ENCODE assay signal across 27 cellular contexts in genomic region chr5:71838286-71838685, GRCh38.
"Had no signal": no experiment of that assay in that cellular context is flagged by ENCODE, and none has a peak within 500 bp of the region (broad histone marks: within the 10 kb centered on the region; RNA-seq: fewer than 3 reads in every experiment).

No MANE protein-coding gene starts in this region.

- H3K27me3 Mint-ChIP-seq: activated B cell treated with CpG ODN at 0.5 μM for 24 hours; activated CD8-positive, alpha-beta T cell treated with anti-CD3 and anti-CD28 coated beads for 36 hours had no signal

- H3K4me3 ChIP-seq: colonic mucosa, esophagus squamous epithelium, gastroesophageal sphincter, heart left ventricle had no signal

- ATAC-seq: activated CD8-positive, alpha-beta T cell treated with anti-CD3 and anti-CD28 coated beads for 36 hours; activated T-cell treated with anti-CD3 and anti-CD28 coated beads, Interleukin-2, amount 50 U/mL, for 4 hours; activated T-helper 17 cell treated with anti-CD3 and anti-CD28 coated beads, Interleukin-2, amount 50 U/mL, for 72 hours; gastroesophageal sphincter; T-helper 17 cell had no signal

- H3K9me3 Mint-ChIP-seq: activated CD8-positive, alpha-beta T cell treated with anti-CD3 and anti-CD28 coated beads for 36 hours; activated T-cell treated with anti-CD3 and anti-CD28 coated beads, Interleukin-2, amount 50 U/mL, for 4 hours; activated T-helper 17 cell treated with anti-CD3 and anti-CD28 coated beads, Interleukin-2, amount 50 U/mL, for 72 hours; T-helper 2 cell treated with Interferon-gamma antibody and Interleukin-4, amounts not matched to agents 5 μg/mL and 100 μg/mL, for 36 hours had no signal

- H3K4me1 ChIP-seq: colonic mucosa, esophagus squamous epithelium had no signal

- H3K4me3 Mint-ChIP-seq: activated B cell treated with CpG ODN at 0.5 μM for 24 hours; activated CD8-positive, alpha-beta T cell treated with anti-CD3 and anti-CD28 coated beads for 36 hours; activated naive CD8-positive, alpha-beta T cell; activated T-cell treated with anti-CD3 and anti-CD28 coated beads, Interleukin-2, amount 50 U/mL, for 4 hours; activated T-helper 17 cell treated with anti-CD3 and anti-CD28 coated beads, Interleukin-2, amount 50 U/mL, for 72 hours; endodermal cell; T-helper 17 cell; T-helper 2 cell treated with Interferon-gamma antibody and Interleukin-4, amounts not matched to agents 5 μg/mL and 100 μg/mL, for 36 hours had no signal

- H3K27ac ChIP-seq: colonic mucosa, esophagus squamous epithelium, gastroesophageal sphincter, heart left ventricle, WERI-Rb-1 had no signal

- H3K36me3 ChIP-seq: colonic mucosa, esophagus squamous epithelium, gastroesophageal sphincter, heart left ventricle, WERI-Rb-1 had no signal

- H3K27ac Mint-ChIP-seq: activated B cell treated with CpG ODN at 0.5 μM for 24 hours; activated CD8-positive, alpha-beta T cell treated with anti-CD3 and anti-CD28 coated beads for 36 hours; activated naive CD8-positive, alpha-beta T cell; activated T-helper 17 cell treated with anti-CD3 and anti-CD28 coated beads, Interleukin-2, amount 50 U/mL, for 72 hours; endodermal cell; T-helper 17 cell; T-helper 2 cell treated with Interferon-gamma antibody and Interleukin-4, amounts not matched to agents 5 μg/mL and 100 μg/mL, for 36 hours had no signal

- H3K4me1 Mint-ChIP-seq: activated B cell treated with CpG ODN at 0.5 μM for 24 hours; activated T-helper 17 cell treated with anti-CD3 and anti-CD28 coated beads, Interleukin-2, amount 50 U/mL, for 72 hours; T-helper 17 cell had no signal

- DNase-seq: activated B cell treated with CpG ODN at 0.5 μM for 24 hours; activated CD4-positive, alpha-beta T cell treated with anti-CD3 and anti-CD28 coated beads for 48 hours; activated CD4-positive, alpha-beta T cell treated with anti-CD3 and anti-CD28 coated beads, Interleukin-2, amount 50 U/mL, for 1 hour; activated CD4-positive, alpha-beta T cell treated with anti-CD3 and anti-CD28 coated beads, Interleukin-2, amount 50 U/mL, for 48 hours; activated CD8-positive, alpha-beta memory T cell treated with anti-CD3 and anti-CD28 coated beads for 24 hours; activated CD8-positive, alpha-beta T cell treated with anti-CD3 and anti-CD28 coated beads for 36 hours; activated effector memory CD4-positive, alpha-beta T cell treated with Interleukin-2 at 50 U/mL for 16 hours; activated gamma-delta T cell treated with Interleukin-2 at 50 U/mL for 16 hours; activated naive CD4-positive, alpha-beta T cell treated with anti-CD3 and anti-CD28 coated beads, Interleukin-2, amount 50 U/mL, for 16 hours; activated naive CD4-positive, alpha-beta T cell treated with Interleukin-2 at 50 U/mL for 16 hours; activated T-cell treated with anti-CD3 and anti-CD28 coated beads, Interleukin-2, amount 50 U/mL, for 4 hours; amniotic stem cell; anterior cingulate cortex; colonic mucosa; effector memory CD4-positive, alpha-beta T cell; endodermal cell; esophagus squamous epithelium; foreskin melanocyte; heart left ventricle; T-helper 1 cell; T-helper 17 cell; T1000; WERI-Rb-1 had no signal

- H3K27me3 ChIP-seq: colonic mucosa, gastroesophageal sphincter, heart left ventricle had no signal

- H3K36me3 Mint-ChIP-seq: activated naive CD8-positive, alpha-beta T cell had no signal
